1 cellular context compared by ENCODE assay signal in genomic region chr3:153513236-153513635, GRCh38.
TF ChIP-seq lines count a peak whose summit lies in the region.

No MANE protein-coding gene starts in this region.

TF ChIP-seq in K562, 482 proteins besides CTCF, POLR2A, EP300 and RAD21 (continued from another document):
- TF ChIP-seq, protein P1, sequence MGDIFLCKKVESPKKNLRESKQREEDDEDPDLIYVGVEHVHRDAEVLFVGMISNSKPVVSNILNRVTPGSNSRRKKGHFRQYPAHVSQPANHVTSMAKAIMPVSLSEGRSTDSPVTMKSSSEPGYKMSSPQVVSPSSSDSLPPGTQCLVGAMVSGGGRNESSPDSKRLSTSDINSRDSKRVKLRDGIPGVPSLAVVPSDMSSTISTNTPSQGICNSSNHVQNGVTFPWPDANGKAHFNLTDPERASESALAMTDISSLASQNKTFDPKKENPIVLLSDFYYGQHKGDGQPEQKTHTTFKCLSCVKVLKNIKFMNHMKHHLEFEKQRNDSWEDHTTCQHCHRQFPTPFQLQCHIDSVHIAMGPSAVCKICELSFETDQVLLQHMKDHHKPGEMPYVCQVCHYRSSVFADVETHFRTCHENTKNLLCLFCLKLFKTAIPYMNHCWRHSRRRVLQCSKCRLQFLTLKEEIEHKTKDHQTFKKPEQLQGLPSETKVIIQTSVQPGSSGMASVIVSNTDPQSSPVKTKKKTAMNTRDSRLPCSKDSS (IDR thresholded peaks at IDR 0.05; ENCODE audit: low read depth, partially characterized antibody) = no peak
- TF ChIP-seq ATF1 (CRISPR knock-in tag; IDR thresholded peaks at IDR 0.05) (no peak), ATF1 (tag; IDR thresholded peaks at IDR 0.05) (no peak)
- TF ChIP-seq, protein P2, sequence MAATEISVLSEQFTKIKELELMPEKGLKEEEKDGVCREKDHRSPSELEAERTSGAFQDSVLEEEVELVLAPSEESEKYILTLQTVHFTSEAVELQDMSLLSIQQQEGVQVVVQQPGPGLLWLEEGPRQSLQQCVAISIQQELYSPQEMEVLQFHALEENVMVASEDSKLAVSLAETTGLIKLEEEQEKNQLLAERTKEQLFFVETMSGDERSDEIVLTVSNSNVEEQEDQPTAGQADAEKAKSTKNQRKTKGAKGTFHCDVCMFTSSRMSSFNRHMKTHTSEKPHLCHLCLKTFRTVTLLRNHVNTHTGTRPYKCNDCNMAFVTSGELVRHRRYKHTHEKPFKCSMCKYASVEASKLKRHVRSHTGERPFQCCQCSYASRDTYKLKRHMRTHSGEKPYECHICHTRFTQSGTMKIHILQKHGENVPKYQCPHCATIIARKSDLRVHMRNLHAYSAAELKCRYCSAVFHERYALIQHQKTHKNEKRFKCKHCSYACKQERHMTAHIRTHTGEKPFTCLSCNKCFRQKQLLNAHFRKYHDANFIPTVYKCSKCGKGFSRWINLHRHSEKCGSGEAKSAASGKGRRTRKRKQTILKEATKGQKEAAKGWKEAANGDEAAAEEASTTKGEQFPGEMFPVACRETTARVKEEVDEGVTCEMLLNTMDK (IDR thresholded peaks at IDR 0.05; ENCODE audit: borderline replicate concordance, insufficient read depth, low read depth, low read length, poor library complexity, severe bottlenecking) = no peak
